ENCODE assay signal across 8 cellular contexts in genomic region chr4:133149364-133149695, GRCh38. TPM values are rescaled to one million over a fixed set of nuclear protein-coding genes. Genes with fewer than 3 reads are reported as not detected.
DNase-seq lines count a peak whose midpoint lies in the region; ATAC-seq and TF ChIP-seq lines count a peak whose summit lies in the region.

No MANE protein-coding gene starts in this region.

- no peak overlapping the region for H3K14ac ChIP-seq in neuronal stem cell (ENCODE audit: low read length)

- DNase-seq in AG04450 (ENCODE audit: low read depth, low spot score) (no peak), NCI-H69 (lab: John Stamatoyannopoulos, UW) (peak; percentile 13), neuronal stem cell (ENCODE audit: low spot score) (no peak), Peyer's patch (no peak), SIG-M5 (lab: John Stamatoyannopoulos, UW) (no peak)
- DNase-seq in effector CD8-positive, alpha-beta T cell (lab: John Stamatoyannopoulos, UW): no peak

- no peak overlapping the region for H2AK5ac ChIP-seq in neuronal stem cell (ENCODE audit: low read depth, low read length)

- no peak overlapping the region for H2BK120ac ChIP-seq in neuronal stem cell (ENCODE audit: low read depth, low read length)

- H3K18ac ChIP-seq in neuronal stem cell (ENCODE audit: low read length): no peak overlapping the region

- no peak for ATAC-seq in GM21447 (IDR thresholded peaks at IDR 0.05; ENCODE audit: unreplicated experiment)

- no peak overlapping the region for H2BK12ac ChIP-seq in neuronal stem cell (ENCODE audit: low read length)

- POLR2A ChIA-PET in AG04450 (lab: Yijun Ruan, JAX): no interaction called here

- CTCF ChIA-PET in AG04450 (lab: Charles Lee): interaction anchor here (1.1 kb wide), 1 partner anchor 16 kb away, joined by 4 read pairs; no protein-coding TSS in a partner anchor

- H3K36me3 ChIP-seq in endocrine pancreas (ENCODE audit: control insufficient read depth, insufficient read depth, low read length) (no peaks in the 10 kb centered on the region), neuronal stem cell (replicated peaks in 1 of 2; ENCODE audit: control insufficient read depth in 2 of 2, insufficient read depth in 2 of 2, low read length in 2 of 2) (no peaks in the 10 kb centered on the region), Peyer's patch (no peaks in the 10 kb centered on the region)

- WGBS in neuronal stem cell (ENCODE audit: extremely low coverage in 2 of 2, insufficient read length in 2 of 2, insufficient replicate concordance in 1 of 2), 2 donors: no CpG with 5 or more reads among the region's 8 CpGs

- H3K4me1 ChIP-seq in endocrine pancreas (ENCODE audit: control insufficient read depth, insufficient read depth, low read length) (no peaks in the 10 kb centered on the region), neuronal stem cell (ENCODE audit: control insufficient read depth in 2 of 2, insufficient read depth in 1 of 2, low read depth in 1 of 2, low read length in 2 of 2) (peaks cover 0 to 9% of the 10 kb centered on the region in 2 donors), Peyer's patch (peaks cover 0 to 36% (median 0%) of the 10 kb centered on the region in 4 donors)

- H3K27me3 ChIP-seq in AG04450 (ENCODE audit: control insufficient read depth, insufficient read depth, low read length) (peaks cover 54% of the 10 kb centered on the region), endocrine pancreas (ENCODE audit: control insufficient read depth, insufficient read depth, low read length) (peaks cover 42% of the 10 kb centered on the region), neuronal stem cell (ENCODE audit: control insufficient read depth in 3 of 3, insufficient read depth in 3 of 3, low read depth in 1 of 3, low read length in 3 of 3) (peaks cover 0 to 55% (median 9%) of the 10 kb centered on the region in 3 experiments), Peyer's patch (peaks cover 0 to 17% of the 10 kb centered on the region in 2 donors)

- H2AFZ ChIP-seq in neuronal stem cell (ENCODE audit: low read length): peak overlapping the region; percentile 94

- TF ChIP-seq CTCF in AG04450 (IDR thresholded peaks at IDR 0.05; ENCODE audit: low read depth, low read length): no peak
- no peak for TF ChIP-seq CTCF in Peyer's patch (IDR thresholded peaks at IDR 0.05)

- no peaks in the 10 kb centered on the region for H3K79me1 ChIP-seq in neuronal stem cell (ENCODE audit: low read depth, low read length)

- no peak overlapping the region for H4K91ac ChIP-seq in neuronal stem cell (ENCODE audit: low read depth, low read length, poor library complexity)

- H3K4me3 ChIP-seq in AG04450 (ENCODE audit: low read depth, low read length): peak overlapping the region; percentile 69
- peak overlapping the region; percentile 49 for H3K4me3 ChIP-seq in endocrine pancreas (ENCODE audit: control insufficient read depth, insufficient read depth, low read length)
- peak overlapping the region in 1 of 2 donors; percentile 44 for H3K4me3 ChIP-seq in neuronal stem cell (ENCODE audit: low read length in 2 of 2)
- H3K4me3 ChIP-seq in Peyer's patch: peak overlapping the region in 2 of 4 donors; percentile 32 to 43

- no peak overlapping the region for H3K4ac ChIP-seq in neuronal stem cell (ENCODE audit: low read length)

- H4K8ac ChIP-seq in neuronal stem cell (ENCODE audit: low read depth, low read length): no peak overlapping the region

- H3K27ac ChIP-seq in AG04450 (ENCODE audit: low read depth, low read length) (no peak overlapping the region), neuronal stem cell (replicated peaks; ENCODE audit: low read length) (no peak overlapping the region), Peyer's patch (no peak overlapping the region)

- H3K9ac ChIP-seq in endocrine pancreas (ENCODE audit: control insufficient read depth, insufficient read depth, low read length) (no peak overlapping the region), neuronal stem cell (ENCODE audit: low read depth, low read length, poor library complexity) (no peak overlapping the region)

- no peak for TF ChIP-seq POLR2A in Peyer's patch (IDR thresholded peaks at IDR 0.05)

- peak overlapping the region; percentile 47 for H3K4me2 ChIP-seq in neuronal stem cell (ENCODE audit: insufficient read depth, low read length, poor library complexity, severe bottlenecking)

- no peak overlapping the region for H3K23ac ChIP-seq in neuronal stem cell (ENCODE audit: low read depth, low read length, poor library complexity)

- H2BK15ac ChIP-seq in neuronal stem cell (ENCODE audit: low read length): no peak overlapping the region

- H3K9me3 ChIP-seq in AG04450 (ENCODE audit: control insufficient read depth, insufficient read depth, low read length) (peaks cover 3% of the 10 kb centered on the region; the same call in 1 of the 2 replicates), endocrine pancreas (ENCODE audit: control insufficient read depth, low read length) (no peaks in the 10 kb centered on the region), neuronal stem cell (replicated peaks in 1 of 2; ENCODE audit: control insufficient read depth in 2 of 2, insufficient read depth in 1 of 2, low read depth in 1 of 2, low read length in 2 of 2) (peaks cover 0 to 8% of the 10 kb centered on the region in 2 donors), Peyer's patch (peaks cover 0 to 8% (median 0%) of the 10 kb centered on the region in 4 donors)

- no peak overlapping the region for H2BK5ac ChIP-seq in neuronal stem cell (ENCODE audit: low read length)

RNA-seq across cellular contexts. Expression of gene PCDH10, which starts 0.2 kb away (rescaled TPM):
- 0.36 and 0.37 TPM in 2 replicates for polyA plus RNA-seq in AG04450 (2011; rRNA removed)
- polyA minus RNA-seq in AG04450 (2011; rRNA and poly(A)+ RNA removed): 0.60 and 0.65 TPM in 2 replicates
- polyA plus RNA-seq in neuronal stem cell (2013, experiment 1 of 2): 1.2 TPM
- 1.1 TPM for polyA plus RNA-seq in neuronal stem cell (2013, experiment 2 of 2)
- under 1 TPM; 0.27 to 0.83 (median 0.50) TPM for total RNA-seq in Peyer's patch
